27 cellular contexts compared by ENCODE assay signal in genomic region chr12:86985298-86985697, GRCh38.
"Had no signal": no experiment of that assay in that cellular context is flagged by ENCODE, and none has a peak within 500 bp of the region (broad histone marks: within the 10 kb centered on the region; RNA-seq: fewer than 3 reads in every experiment).

No MANE protein-coding gene starts in this region.

- DNase-seq: stimulated activated CD4-positive, alpha-beta T cell treated with anti-CD3 and anti-CD28 coated beads, Interleukin-2, amount 100 ng/mL, for 48 hours; stimulated activated CD4-positive, alpha-beta T cell treated with anti-CD3 and anti-CD28 coated beads, Interleukin-4, amount 100 ng/mL, for 1 hour; stimulated activated CD4-positive, alpha-beta T cell treated with anti-CD3 and anti-CD28 coated beads, Interleukin-4, amount 100 ng/mL, for 24 hours; stimulated activated CD4-positive, alpha-beta T cell treated with anti-CD3 and anti-CD28 coated beads, Interleukin-4, amount 100 ng/mL, for 4 hours; stimulated activated CD8-positive, alpha-beta memory T cell treated with anti-CD3 and anti-CD28 coated beads, Interleukin-4, amount 100 ng/mL, for 48 hours; stimulated activated naive B cell treated with anti-CD40 and anti-IgM and Interleukin-4, amounts not matched to agents 10 μg/mL and 1 μg/mL and 100 μg/mL, for 72 hours; stimulated activated naive CD4-positive, alpha-beta T cell; stimulated activated naive CD4-positive, alpha-beta T cell treated with Interleukin-2 at 50 U/mL for 16 hours; stimulated activated naive CD8-positive, alpha-beta T cell treated with anti-CD3 and anti-CD28 coated beads, Interleukin-15, amount 100 ng/mL, for 72 hours; stimulated activated naive CD8-positive, alpha-beta T cell treated with anti-CD3 and anti-CD28 coated beads, Interleukin-15, Interleukin-2, amounts not matched to agents 100 U/mL and 50 U/mL, for 24 hours; stomach; substantia nigra; testis; thyroid gland; tibial artery; transverse colon; trophoblast cell; upper lobe of left lung; upper lobe of right lung; uterus had no signal

- H3K9me3 ChIP-seq: stomach, suprapubic skin, testis, thoracic aorta, thyroid gland, tibial artery, tibial nerve, transverse colon, upper lobe of left lung, upper lobe of right lung, uterus, vagina had no signal

- FAIRE-seq: urothelium cell line had no signal

- H3K4me1 ChIP-seq: stomach, suprapubic skin, testis, thyroid gland, tibial artery, tibial nerve, transverse colon, upper lobe of left lung, upper lobe of right lung, uterus, vagina had no signal

- H3K36me3 ChIP-seq: stomach, suprapubic skin, thoracic aorta, thyroid gland, tibial artery, tibial nerve, transverse colon, upper lobe of left lung, upper lobe of right lung, uterus, vagina had no signal

- H3K4me3 ChIP-seq: stomach, suprapubic skin, testis, thoracic aorta, thyroid gland, tibial artery, tibial nerve, transverse colon, upper lobe of left lung, upper lobe of right lung, uterus, vagina had no signal

- H3K27me3 ChIP-seq: stomach, suprapubic skin, testis, thyroid gland, tibial artery, tibial nerve, transverse colon, upper lobe of left lung, upper lobe of right lung, uterus, vagina had no signal

- ATAC-seq: stimulated activated effector memory CD8-positive, alpha-beta T cell treated with anti-CD3 and anti-CD28 coated beads, Interleukin-12 subunit alpha, Interleukin-12 subunit beta, amount 100 ng/mL, for 72 hours; stimulated activated memory B cell treated with anti-CD40 and anti-IgM and Interleukin-4, amounts not matched to agents 10 μg/mL and 1 μg/mL and 100 μg/mL, for 72 hours; stimulated activated naive B cell treated with anti-CD40 and anti-IgM and Interleukin-4, amounts not matched to agents 10 μg/mL and 1 μg/mL and 100 μg/mL, for 72 hours; stimulated activated naive CD8-positive, alpha-beta T cell treated with anti-CD3 and anti-CD28 coated beads, Interleukin-15, amount 100 ng/mL, for 72 hours; stimulated activated naive CD8-positive, alpha-beta T cell treated with anti-CD3 and anti-CD28 coated beads, Interleukin-15, Interleukin-2, amounts not matched to agents 100 U/mL and 50 U/mL, for 24 hours; upper lobe of right lung had no signal

- H3K27ac ChIP-seq: stomach, suprapubic skin, testis, thoracic aorta, thyroid gland, tibial artery, tibial nerve, transverse colon, upper lobe of left lung, upper lobe of right lung, uterus, vagina had no signal
